In genomic region chr21:30289414-30289813, GRCh38 we compare ENCODE assay signal across 9 cellular contexts. TPM values are rescaled to one million over a fixed set of nuclear protein-coding genes. Genes with fewer than 3 reads are reported as not detected.
"Had no signal": no experiment of that assay in that cellular context is flagged by ENCODE, and none has a peak within 500 bp of the region (broad histone marks: within the 10 kb centered on the region; RNA-seq: fewer than 3 reads in every experiment).

KRTAP25-1 (minus strand) TSS chr21:30289514; CDS start chr21:30289490, 24 bp downstream.

- H3K4me2 ChIP-seq: GM23338 had no signal

- DNase-seq: GM23248, GOT3, H9, HCEC 1CT, HFFc6 had no signal

- H3K4me3 Mint-ChIP-seq: GM23338, H9, HFFc6 had no signal

- H3K9me3 Mint-ChIP-seq: GM23338, H9 had no signal

- H3K4me3 ChIP-seq: GM23248, GM23338, HAP-1 had no signal

- H3K27ac ChIP-seq: GM23248 had no signal

- H3K4me1 Mint-ChIP-seq: GM23338, H9 had no signal

- H3K4me1 ChIP-seq: HAP-1 had no signal

- H3K36me3 ChIP-seq: HAP-1 had no signal

- H3K9me3 ChIP-seq: HAP-1 had no signal

- H3K9ac ChIP-seq: GM23248 had no signal

- H3K27ac Mint-ChIP-seq: GM23338, H9, HFFc6 had no signal

RNA-seq across cellular contexts. Expression of gene KRTAP25-1, which starts in this region (rescaled TPM):
- total RNA-seq: GM23248, GM23338, H1, H4, H9, HFFc6 had no signal
- polyA plus RNA-seq: GM23248, GM23338, H1 had no signal
